Comparison of ENCODE assay signal across 9 cellular contexts in the genomic region with DNA sequence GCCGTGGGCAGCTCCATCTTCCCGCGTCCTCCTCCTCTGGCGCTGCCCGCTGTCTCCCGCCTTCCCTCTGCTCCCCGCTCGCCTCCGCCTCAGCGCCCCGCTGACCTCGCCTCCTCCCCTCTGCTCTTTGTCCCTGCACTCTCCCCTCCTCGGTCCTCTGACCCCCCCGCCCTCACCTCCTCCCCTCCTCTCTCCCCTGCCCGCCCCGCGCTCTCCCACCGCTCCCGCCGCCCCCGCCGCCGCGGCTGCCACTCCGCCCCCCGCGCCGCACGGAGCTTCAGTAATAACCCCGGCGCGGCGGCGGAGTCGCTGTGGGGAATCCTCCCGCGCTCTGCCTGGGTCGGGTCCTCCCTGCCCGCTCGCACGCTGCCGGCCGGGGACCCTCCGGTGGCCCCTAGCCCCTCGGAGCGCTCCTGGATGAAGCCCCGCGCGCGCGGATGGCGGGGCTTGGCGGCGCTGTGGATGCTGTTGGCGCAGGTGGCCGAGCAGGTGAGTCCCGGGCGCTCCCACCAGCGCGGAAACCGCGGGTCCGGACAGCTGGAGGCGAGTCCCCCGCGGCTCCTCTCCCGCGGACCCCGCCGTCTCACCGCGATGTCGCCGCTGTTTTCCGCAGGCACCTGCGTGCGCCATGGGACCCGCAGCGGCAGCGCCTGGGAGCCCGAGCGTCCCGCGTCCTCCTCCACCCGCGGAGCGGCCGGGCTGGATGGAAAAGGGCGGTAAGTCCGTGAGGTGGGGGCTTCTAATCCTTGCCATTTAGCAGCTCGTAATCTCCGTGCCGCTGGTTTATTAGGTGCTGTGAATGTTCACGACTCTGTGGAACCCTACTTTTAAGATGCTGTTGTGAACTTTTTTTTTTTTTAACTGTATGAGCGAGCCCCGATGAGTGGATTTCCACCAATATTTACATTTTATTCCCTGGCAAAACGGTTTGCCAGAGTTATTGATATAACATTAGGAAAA. TPM values are rescaled to one million over a fixed set of nuclear protein-coding genes. Genes with fewer than 3 reads are reported as not detected.
A peak's percentile ranks its signal among the peaks of the same experiment; 100 is the strongest.
DNase-seq lines count a peak whose midpoint lies in the region; ATAC-seq and TF ChIP-seq lines count a peak whose summit lies in the region.
"Had no signal": no experiment of that assay in that cellular context is flagged by ENCODE, and none has a peak within 500 bp of the region (broad histone marks: within the 10 kb centered on the region; RNA-seq: fewer than 3 reads in every experiment).

A gene with protein sequence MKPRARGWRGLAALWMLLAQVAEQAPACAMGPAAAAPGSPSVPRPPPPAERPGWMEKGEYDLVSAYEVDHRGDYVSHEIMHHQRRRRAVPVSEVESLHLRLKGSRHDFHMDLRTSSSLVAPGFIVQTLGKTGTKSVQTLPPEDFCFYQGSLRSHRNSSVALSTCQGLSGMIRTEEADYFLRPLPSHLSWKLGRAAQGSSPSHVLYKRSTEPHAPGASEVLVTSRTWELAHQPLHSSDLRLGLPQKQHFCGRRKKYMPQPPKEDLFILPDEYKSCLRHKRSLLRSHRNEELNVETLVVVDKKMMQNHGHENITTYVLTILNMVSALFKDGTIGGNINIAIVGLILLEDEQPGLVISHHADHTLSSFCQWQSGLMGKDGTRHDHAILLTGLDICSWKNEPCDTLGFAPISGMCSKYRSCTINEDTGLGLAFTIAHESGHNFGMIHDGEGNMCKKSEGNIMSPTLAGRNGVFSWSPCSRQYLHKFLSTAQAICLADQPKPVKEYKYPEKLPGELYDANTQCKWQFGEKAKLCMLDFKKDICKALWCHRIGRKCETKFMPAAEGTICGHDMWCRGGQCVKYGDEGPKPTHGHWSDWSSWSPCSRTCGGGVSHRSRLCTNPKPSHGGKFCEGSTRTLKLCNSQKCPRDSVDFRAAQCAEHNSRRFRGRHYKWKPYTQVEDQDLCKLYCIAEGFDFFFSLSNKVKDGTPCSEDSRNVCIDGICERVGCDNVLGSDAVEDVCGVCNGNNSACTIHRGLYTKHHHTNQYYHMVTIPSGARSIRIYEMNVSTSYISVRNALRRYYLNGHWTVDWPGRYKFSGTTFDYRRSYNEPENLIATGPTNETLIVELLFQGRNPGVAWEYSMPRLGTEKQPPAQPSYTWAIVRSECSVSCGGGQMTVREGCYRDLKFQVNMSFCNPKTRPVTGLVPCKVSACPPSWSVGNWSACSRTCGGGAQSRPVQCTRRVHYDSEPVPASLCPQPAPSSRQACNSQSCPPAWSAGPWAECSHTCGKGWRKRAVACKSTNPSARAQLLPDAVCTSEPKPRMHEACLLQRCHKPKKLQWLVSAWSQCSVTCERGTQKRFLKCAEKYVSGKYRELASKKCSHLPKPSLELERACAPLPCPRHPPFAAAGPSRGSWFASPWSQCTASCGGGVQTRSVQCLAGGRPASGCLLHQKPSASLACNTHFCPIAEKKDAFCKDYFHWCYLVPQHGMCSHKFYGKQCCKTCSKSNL (plus strand): TSS at position 280 of the 960 bp plus-strand sequence. CDS start 138 bp downstream, at position 418.

- POLR2A ChIA-PET in CD4-positive, alpha-beta memory T cell (lab: Charles Lee; ENCODE audit: partially characterized antibody), result no interaction called here

- no peak for TF ChIP-seq POLR2A in stomach (IDR thresholded peaks at IDR 0.05)

- ATAC-seq in HG02840 (IDR thresholded peaks at IDR 0.05; ENCODE audit: low FRiP score, unreplicated experiment) (no peak), HG03432 (IDR thresholded peaks at IDR 0.05; ENCODE audit: unreplicated experiment) (no peak)

- no peak for TF ChIP-seq CTCF in stomach (IDR thresholded peaks at IDR 0.05)

- intact Hi-C loops in stomach (cut with DNase I; ENCODE audit: low total_unique reads), result loop anchor here (5.0 kb wide), 1 partner anchor 257 kb away; no protein-coding TSS in a partner anchor
- intact Hi-C loops in CD4-positive, alpha-beta memory T cell (cut with micrococcal nuclease), result loop anchor here (5.0 kb wide), 2 partner anchors 352 to 1607 kb away; no protein-coding TSS in a partner anchor

- H3K36me3 Mint-ChIP-seq in CD4-positive, alpha-beta memory T cell, result no peaks in the 10 kb centered on the region

- H3K36me3 ChIP-seq in adipocyte (ENCODE audit: control insufficient read depth, insufficient read depth, low read length, severe bottlenecking) (no peaks in the 10 kb centered on the region), stomach (no peaks in the 10 kb centered on the region)
- H3K36me3 ChIP-seq in CD4-positive, alpha-beta memory T cell (ENCODE audit: insufficient read depth, low read length), result no peaks in the 10 kb centered on the region

- CTCF ChIA-PET in CD4-positive, alpha-beta memory T cell (lab: Charles Lee; ENCODE audit: partially characterized antibody), result interaction anchor here (0.8 to 1.1 kb wide), 2 partner anchors 20 to 278 kb away, joined by 3 to 7 read pairs; no protein-coding TSS in a partner anchor

- TF ChIP-seq EP300 in stomach (IDR thresholded peaks at IDR 0.05), result no peak

- H3K4me3 ChIP-seq in adipocyte (ENCODE audit: low read length), result peak within 1 kb of the TSS; percentile 30
- peak within 1 kb of the TSS; percentile 34 to 46 (median 36) for H3K4me3 ChIP-seq in stomach
- no peak within 1 kb of the TSS for H3K4me3 ChIP-seq in CD4-positive, alpha-beta memory T cell (ENCODE audit: low read length in 2 of 2)

- no peak within 1 kb of the TSS for H3K27ac Mint-ChIP-seq in CD4-positive, alpha-beta memory T cell
- H3K27ac Mint-ChIP-seq: activated B cell treated with CpG ODN at 0.5 μM for 24 hours had no signal

- H3K9me3 ChIP-seq in adipocyte (ENCODE audit: control insufficient read depth, low read length) (no peaks in the 10 kb centered on the region), stomach (no peaks in the 10 kb centered on the region)
- H3K9me3 ChIP-seq in CD4-positive, alpha-beta memory T cell (ENCODE audit: control insufficient read depth in 1 of 2, low read length in 2 of 2), result no peaks in the 10 kb centered on the region

- peak within 1 kb of the TSS in 3 of 8 donors; percentile 7 to 43 (median 33) for H3K4me3 Mint-ChIP-seq in CD4-positive, alpha-beta memory T cell
- H3K4me3 Mint-ChIP-seq: activated B cell treated with CpG ODN at 0.5 μM for 24 hours had no signal

- peaks cover 0 to 14% (median 6%) of the 10 kb centered on the region in 4 donors for H3K4me1 Mint-ChIP-seq in CD4-positive, alpha-beta memory T cell
- H3K4me1 Mint-ChIP-seq: activated B cell treated with CpG ODN at 0.5 μM for 24 hours had no signal

- peaks cover 21 to 30% of the 10 kb centered on the region in 2 donors for H3K27me3 Mint-ChIP-seq in CD4-positive, alpha-beta memory T cell

- 2 to 4% (median 2%) methylated on average over 43 to 96 of the region's 97 CpGs for WGBS in stomach, 5 donors

- H3K4me1 ChIP-seq in adipocyte (ENCODE audit: control insufficient read depth, insufficient read depth, low read length) (peaks cover 9% of the 10 kb centered on the region), stomach (peaks cover 15 to 35% (median 22%) of the 10 kb centered on the region in 4 donors)
- peaks cover 11% of the 10 kb centered on the region for H3K4me1 ChIP-seq in CD4-positive, alpha-beta memory T cell (ENCODE audit: insufficient read depth, low read length)

- H3K9ac ChIP-seq in adipocyte (ENCODE audit: low read length), result no peak within 1 kb of the TSS

- no peaks in the 10 kb centered on the region for H3K9me3 Mint-ChIP-seq in CD4-positive, alpha-beta memory T cell
- H3K9me3 Mint-ChIP-seq: activated B cell treated with CpG ODN at 0.5 μM for 24 hours had no signal

- H3K27me3 ChIP-seq in adipocyte (replicated peaks; ENCODE audit: control insufficient read depth, insufficient read depth, low read length) (peaks cover 33% of the 10 kb centered on the region), stomach (peaks cover 13 to 45% (median 24%) of the 10 kb centered on the region in 3 donors)
- H3K27me3 ChIP-seq in CD4-positive, alpha-beta memory T cell (ENCODE audit: insufficient read depth, low read length), result no peaks in the 10 kb centered on the region

- peak within 1 kb of the TSS in 1 of 5 donors; percentile 49 for H3K27ac ChIP-seq in stomach
- no peak within 1 kb of the TSS for H3K27ac ChIP-seq in CD4-positive, alpha-beta memory T cell (ENCODE audit: low read depth, low read length)

- DNase-seq in NCI-H526 (lab: John Stamatoyannopoulos, UW) (peak; percentile 22 to 79), NCI-H526 treated with DMSO at 0.1 percent for 48 hours (lab: John Stamatoyannopoulos, UW) (no peak), adipocyte (ENCODE audit: low read depth) (no peak), kidney tubule cell (ENCODE audit: low spot score) (peak; percentile 3), stomach (no peak)
- DNase-seq in CD4-positive, alpha-beta memory T cell, result no peak
- DNase-seq: activated B cell treated with CpG ODN at 0.5 μM for 24 hours had no signal

RNA-seq across cellular contexts. Expression of the gene that starts here (rescaled TPM):
- 10 to 100 TPM in 1 of 5 donors, under 1 TPM in 1, not detected in 3; 0.29 to 12.7 TPM for total RNA-seq in stomach
- not detected for polyA plus RNA-seq in stomach
- not detected for total RNA-seq in CD4-positive, alpha-beta memory T cell
- not detected for polyA plus RNA-seq in CD4-positive, alpha-beta memory T cell
- total RNA-seq: activated B cell treated with CpG ODN at 0.5 μM for 24 hours had no signal

Comparison
In these comparisons a context has a peak if more than half of its experiments do, and no peak if none do; other contexts are left out.
1. DNase-seq: peak in NCI-H526 (2 of 2) and kidney tubule cell (single experiment); none in NCI-H526 treated with DMSO at 0.1 percent for 48 hours (single experiment), adipocyte (single experiment), stomach (single experiment) and CD4-positive, alpha-beta memory T cell (0 of 5).
2. H3K4me3 ChIP-seq: peak in adipocyte (single experiment) and stomach (4 of 4); none in CD4-positive, alpha-beta memory T cell (0 of 2).